Comparison of ENCODE assay signal across 26 cellular contexts in genomic region chr3:97896547-97896946, GRCh38.
DNase-seq lines count a peak whose midpoint lies in the region; ATAC-seq and TF ChIP-seq lines count a peak whose summit lies in the region.
"Had no signal": no experiment of that assay in that cellular context is flagged by ENCODE, and none has a peak within 500 bp of the region (broad histone marks: within the 10 kb centered on the region; RNA-seq: fewer than 3 reads in every experiment).

No MANE protein-coding gene starts in this region.

- no peak overlapping the region for H3K14ac ChIP-seq in H9 (ENCODE audit: insufficient read depth, low read length)

- H2BK12ac ChIP-seq in H9 (ENCODE audit: insufficient read length, low read depth, low read length): no peak overlapping the region

- H3K79me2 ChIP-seq in H9 (ENCODE audit: insufficient read depth, low read length): no peaks in the 10 kb centered on the region

- no peaks in the 10 kb centered on the region for H3K27me3 ChIP-seq in H9 (ENCODE audit: insufficient read depth, low read length)
- H3K27me3 ChIP-seq in foreskin keratinocyte: no peaks in the 10 kb centered on the region
- H3K27me3 ChIP-seq: body of pancreas, SJCRH30, transverse colon had no signal

- H4K8ac ChIP-seq in H9 (replicated peaks; ENCODE audit: insufficient read length, low read depth, low read length): no peak overlapping the region

- H3K27ac ChIP-seq in H9 (ENCODE audit: insufficient read length, low read depth, low read length) (no peak overlapping the region), foreskin keratinocyte (no peak overlapping the region)
- H3K27ac ChIP-seq: body of pancreas, SJCRH30, skin epidermis, transverse colon had no signal

- no peak overlapping the region for H4K5ac ChIP-seq in H9 (ENCODE audit: insufficient read length, low read depth, low read length)

- H2BK20ac ChIP-seq in H9 (ENCODE audit: low read depth, low read length, poor library complexity, severe bottlenecking): no peak overlapping the region

- no peak overlapping the region for H3T11ph ChIP-seq in H9 (ENCODE audit: low read length)

- DNase-seq in NCI-H146 (lab: John Stamatoyannopoulos, UW) (peak; percentile 26), NCI-H146 treated with DMSO at 0.1 percent for 48 hours (lab: John Stamatoyannopoulos, UW; ENCODE audit: unreplicated experiment) (no peak), H9 (no peak), RPMI7951 (ENCODE audit: low read depth) (peak; percentile 6), foreskin keratinocyte (no peak), AML-193 (lab: John Stamatoyannopoulos, UW) (no peak), T1000 (lab: John Stamatoyannopoulos, UW) (no peak)
- DNase-seq: 8988T; activated CD4-positive, alpha-beta T cell treated with anti-CD3 and anti-CD28 coated beads for 36 hours; activated CD8-positive, alpha-beta memory T cell treated with anti-CD3 and anti-CD28 coated beads for 24 hours; activated T-cell treated with anti-CD3 and anti-CD28 coated beads, Interleukin-2, amount 50 U/mL, for 1 hour; body of pancreas; effector CD8-positive, alpha-beta T cell; foreskin melanocyte; left colon; NCI-H1436; NCI-H748 treated with DMSO at 0.1 percent for 48 hours; occipital lobe; SJCRH30; T-cell; transverse colon had no signal

- peaks cover 0 to 4% (median 4%) of the 10 kb centered on the region in 3 experiments; a peak in 3 of 7 replicates for H3K36me3 Mint-ChIP-seq in H9 (ENCODE audit: insufficient read depth in 1 of 3, low read depth in 3 of 3)

- H3K4me3 Mint-ChIP-seq in H9: no peak overlapping the region
- H3K4me3 Mint-ChIP-seq: activated CD4-positive, alpha-beta T cell treated with anti-CD3 and anti-CD28 coated beads for 36 hours; B cell; T-cell had no signal

- H3K4me1 ChIP-seq in H9 (ENCODE audit: insufficient read depth, low read length) (peaks cover 3% of the 10 kb centered on the region; the same call in 1 of the 2 replicates), foreskin keratinocyte (no peaks in the 10 kb centered on the region)
- H3K4me1 ChIP-seq: SJCRH30 had no signal

- ATAC-seq in foreskin keratinocyte (no peak), GM18861 (IDR thresholded peaks at IDR 0.05; ENCODE audit: unreplicated experiment) (no peak)
- ATAC-seq: activated CD4-positive, alpha-beta T cell treated with anti-CD3 and anti-CD28 coated beads for 36 hours; body of pancreas; esophagus mucosa; left colon; T-cell had no signal

- H4K91ac ChIP-seq in H9 (ENCODE audit: insufficient read length, low read depth, low read length): no peak overlapping the region

- 100% methylated on average over 1 of the region's 3 CpGs for WGBS in H9 (ENCODE audit: extremely low coverage, insufficient read length, low lambda C conversion rate)

- H3K4me1 Mint-ChIP-seq in H9: peaks cover 25 to 28% of the 10 kb centered on the region in 2 experiments

- no peaks in the 10 kb centered on the region for H3K23me2 ChIP-seq in H9 (ENCODE audit: insufficient read length, low read depth, low read length, poor library complexity, severe bottlenecking)

- H3K56ac ChIP-seq in H9 (ENCODE audit: insufficient read length, low read depth, low read length): no peak overlapping the region

- H3K9ac ChIP-seq in H9 (ENCODE audit: extremely low read depth, insufficient read length, low read length): no peak overlapping the region

- H3K27me3 Mint-ChIP-seq in H9 (ENCODE audit: low read depth): no peaks in the 10 kb centered on the region
- H3K27me3 Mint-ChIP-seq: activated CD4-positive, alpha-beta T cell treated with anti-CD3 and anti-CD28 coated beads for 36 hours; B cell; T-cell had no signal

- no peak overlapping the region for H3K18ac ChIP-seq in H9 (ENCODE audit: insufficient read length, low read depth, low read length)

- no peak overlapping the region for H3K23ac ChIP-seq in H9 (ENCODE audit: insufficient read length, low read depth, low read length)

- H3K9me3 ChIP-seq in H9 (ENCODE audit: control insufficient read depth, low read depth, low read length): no peaks in the 10 kb centered on the region
- H3K9me3 ChIP-seq: body of pancreas, SJCRH30, transverse colon had no signal

- H3K4ac ChIP-seq in H9 (ENCODE audit: low read depth, low read length): no peak overlapping the region

- H3K9me3 Mint-ChIP-seq in H9: no peaks in the 10 kb centered on the region
- H3K9me3 Mint-ChIP-seq: IgD-negative memory B cell, T-cell had no signal

- H2BK5ac ChIP-seq in H9 (ENCODE audit: insufficient read length, low read length): no peak overlapping the region

- H2BK15ac ChIP-seq in H9 (ENCODE audit: low read depth, low read length): no peak overlapping the region

- no peak overlapping the region for H2AFZ ChIP-seq in H9 (ENCODE audit: low read length)

- peak; percentile 30; the same call in 1 of the 3 replicates for TF ChIP-seq CTCF in H9 (conservative IDR thresholded peaks at IDR 0.05)
- TF ChIP-seq CTCF in foreskin keratinocyte (conservative IDR thresholded peaks at IDR 0.05): peak; percentile 32

- no peak overlapping the region for H2BK120ac ChIP-seq in H9 (ENCODE audit: low read depth, low read length, poor library complexity, severe bottlenecking)

- H2AK5ac ChIP-seq in H9 (ENCODE audit: insufficient read length, low read length): no peak overlapping the region

- H4K20me1 ChIP-seq in H9 (ENCODE audit: control insufficient read depth, insufficient read depth, insufficient read length): no peaks in the 10 kb centered on the region

- no peaks in the 10 kb centered on the region for H3K79me1 ChIP-seq in H9 (ENCODE audit: insufficient read depth, low read depth, low read length, poor library complexity, severe bottlenecking)

- peak overlapping the region in 2 of 3 experiments; percentile 0 to 35; a peak in 1 of 7 replicates for H3K27ac Mint-ChIP-seq in H9
- H3K27ac Mint-ChIP-seq: activated CD4-positive, alpha-beta T cell treated with anti-CD3 and anti-CD28 coated beads for 36 hours; B cell; IgD-negative memory B cell; T-cell had no signal

- H3K4me2 ChIP-seq in H9 (ENCODE audit: insufficient read depth, insufficient read length, low read length): no peak overlapping the region

Comparison
In these comparisons a context has a peak if more than half of its experiments do, and no peak if none do; other contexts are left out.
1. DNase-seq: peak in NCI-H146 (single experiment) and RPMI7951 (single experiment); none in NCI-H146 treated with DMSO at 0.1 percent for 48 hours (single experiment), H9 (single experiment), foreskin keratinocyte (0 of 2), AML-193 (0 of 2) and T1000 (single experiment).